ENCODE assay signal across 8 cellular contexts in the genomic region with DNA sequence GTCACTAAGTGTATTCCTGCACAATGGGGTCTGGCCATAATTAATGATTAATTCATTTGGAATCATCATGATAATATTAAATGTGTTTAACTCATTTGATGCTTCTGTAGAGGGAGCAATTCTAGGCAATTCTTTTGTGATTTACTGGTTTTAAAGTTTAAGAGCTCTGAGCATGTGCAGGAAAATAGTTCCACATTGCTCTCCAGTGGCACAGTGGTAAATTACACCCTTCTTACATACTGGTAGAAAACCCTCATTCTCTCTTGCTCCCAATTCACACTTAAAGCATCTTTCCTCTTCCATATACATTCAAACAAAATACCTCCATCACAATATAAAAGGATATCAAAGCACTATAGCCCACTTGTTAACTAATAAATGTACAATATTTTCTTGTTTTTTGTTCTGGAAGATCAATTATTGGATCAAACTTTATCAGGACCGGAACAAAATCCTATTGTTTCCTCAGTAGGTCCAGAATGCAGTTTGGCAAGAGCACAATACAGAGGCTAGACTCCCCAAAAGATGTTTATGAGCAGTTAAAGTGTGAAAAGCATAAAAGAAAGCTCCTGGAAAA.
DNase-seq lines count a peak whose midpoint lies in the region; ATAC-seq and TF ChIP-seq lines count a peak whose summit lies in the region.

No MANE protein-coding gene starts in this region.

- no peak overlapping the region for H3K4me2 ChIP-seq in mesenchymal stem cell (ENCODE audit: low read length, poor library complexity, severe bottlenecking)

- no peak overlapping the region for H2BK12ac ChIP-seq in mesenchymal stem cell (ENCODE audit: low read length in 2 of 2)

- H3K18ac ChIP-seq in mesenchymal stem cell (ENCODE audit: low read depth in 1 of 2, low read length in 2 of 2) = no peak overlapping the region

- no peaks in the 10 kb centered on the region for H3K27me3 ChIP-seq in mesenchymal stem cell (ENCODE audit: control insufficient read depth in 1 of 2, insufficient read depth in 1 of 2, low read length in 2 of 2)

- 95% methylated on average over 1 of the region's 1 CpG for WGBS in mesenchymal stem cell

- no peak overlapping the region for H2AFZ ChIP-seq in mesenchymal stem cell (ENCODE audit: low read depth, low read length)

- H3K23ac ChIP-seq in mesenchymal stem cell (ENCODE audit: low read length in 2 of 2) = no peak overlapping the region

- H3K14ac ChIP-seq in mesenchymal stem cell (ENCODE audit: low read length in 2 of 2) = no peak overlapping the region

- H2BK120ac ChIP-seq in mesenchymal stem cell (ENCODE audit: low read depth, low read length) = no peak overlapping the region

- H2BK15ac ChIP-seq in mesenchymal stem cell (ENCODE audit: low read depth, poor library complexity, severe bottlenecking) = no peak overlapping the region

- H3K9ac ChIP-seq in mesenchymal stem cell (ENCODE audit: low read length) = no peak overlapping the region

- no peak overlapping the region for H3K27ac ChIP-seq in mesenchymal stem cell (ENCODE audit: low read length, poor library complexity, severe bottlenecking)

- no peak for ATAC-seq in HG03521 (IDR thresholded peaks at IDR 0.05; ENCODE audit: unreplicated experiment)
- no peak for ATAC-seq in GM18907 (IDR thresholded peaks at IDR 0.05; ENCODE audit: unreplicated experiment)

- no peak overlapping the region for H2AK5ac ChIP-seq in mesenchymal stem cell (ENCODE audit: low read length, severe bottlenecking)

- no peak overlapping the region for H4K91ac ChIP-seq in mesenchymal stem cell (ENCODE audit: low read length)

- peak; percentile 31 for TF ChIP-seq CTCF in GM13977 (IDR thresholded peaks at IDR 0.05; ENCODE audit: extremely low read depth, insufficient read depth, missing control alignments)
- peak; percentile 53 for TF ChIP-seq CTCF in astrocyte of the spinal cord (IDR thresholded peaks at IDR 0.05; ENCODE audit: low read depth, low read length)

- H3K9me3 ChIP-seq in mesenchymal stem cell (ENCODE audit: control insufficient read depth, low read length) = no peaks in the 10 kb centered on the region

- no peaks in the 10 kb centered on the region for H3K79me1 ChIP-seq in mesenchymal stem cell (replicated peaks; ENCODE audit: low read length, poor library complexity, severe bottlenecking)

- peak; percentile 20 for DNase-seq in A172 (ENCODE audit: low spot score)
- DNase-seq in GM13977 (ENCODE audit: low spot score) = peak; percentile 18
- DNase-seq in NAMALWA (ENCODE audit: low spot score) = peak; percentile 60
- peak; percentile 64 for DNase-seq in astrocyte of the spinal cord (ENCODE audit: low read depth, low spot score)
- peak; percentile 28 for DNase-seq in mesenchymal stem cell
- DNase-seq in activated effector memory CD4-positive, alpha-beta T cell treated with anti-CD3 and anti-CD28 coated beads, Interleukin-2, amount 50 U/mL, for 16 hours = no peak

- no peak overlapping the region for H3K4me3 ChIP-seq in astrocyte of the spinal cord (ENCODE audit: low read depth, low read length)
- no peak overlapping the region for H3K4me3 ChIP-seq in mesenchymal stem cell (ENCODE audit: insufficient read depth in 1 of 2, low read depth in 1 of 2, low read length in 2 of 2)

- no peak overlapping the region for H3K4ac ChIP-seq in mesenchymal stem cell (ENCODE audit: low read depth in 1 of 2, low read length in 2 of 2)

- in situ Hi-C loops in GM13977 (cut with MboI; ENCODE audit: low pct_unique_long_range_greater_than_20kb, low sequenced_read_pairs, unreplicated experiment) = no loop called here
- in situ Hi-C loops in astrocyte of the spinal cord (cut with HindIII; ENCODE audit: low sequenced_read_pairs) = no loop called here

- H4K8ac ChIP-seq in mesenchymal stem cell (ENCODE audit: low read length) = no peak overlapping the region

- H2BK5ac ChIP-seq in mesenchymal stem cell (ENCODE audit: low read depth, low read length, poor library complexity, severe bottlenecking) = no peak overlapping the region

- H3K4me1 ChIP-seq in mesenchymal stem cell (ENCODE audit: control insufficient read depth, insufficient read depth, low read depth, low read length) = no peaks in the 10 kb centered on the region

- H3K36me3 ChIP-seq in mesenchymal stem cell (ENCODE audit: control insufficient read depth in 1 of 2, insufficient read depth in 2 of 2, low read depth in 1 of 2, low read length in 2 of 2) = no peaks in the 10 kb centered on the region
